Comparison of ENCODE assay signal across 13 cellular contexts in genomic region chr1:113875714-113876113, GRCh38. TPM values are rescaled to one million over a fixed set of nuclear protein-coding genes. Genes with fewer than 3 reads are reported as not detected.
DNase-seq lines count a peak whose midpoint lies in the region; ATAC-seq and TF ChIP-seq lines count a peak whose summit lies in the region.
"Had no signal": no experiment of that assay in that cellular context is flagged by ENCODE, and none has a peak within 500 bp of the region (broad histone marks: within the 10 kb centered on the region; RNA-seq: fewer than 3 reads in every experiment).

No MANE protein-coding gene starts in this region.

- ATAC-seq in GM19025 (IDR thresholded peaks at IDR 0.05; ENCODE audit: low read depth, unreplicated experiment) (peak; percentile 34), HG03175 (IDR thresholded peaks at IDR 0.05; ENCODE audit: unreplicated experiment) (peak; percentile 56)
- ATAC-seq: GM23338, WTC11 had no signal

- CTCF ChIA-PET in CD8-positive, alpha-beta memory T cell (lab: Charles Lee) = interaction anchor here (1.4 to 3.7 kb wide), 3 partner anchors 10 to 29 kb away, joined by 4 to 16 read pairs (median 6); partner anchors contain the start of genes AP4B1 and DCLRE1B

- POLR2A ChIA-PET in CD8-positive, alpha-beta memory T cell (lab: Charles Lee) = interaction anchor here (1.2 to 1.7 kb wide), 2 partner anchors 29 to 55 kb away, joined by 5 to 6 read pairs; partner anchors contain the start of gene AP4B1

- peak overlapping the region; percentile 15 to 62 (median 40) for H3K4me3 Mint-ChIP-seq in CD8-positive, alpha-beta memory T cell
- H3K4me3 Mint-ChIP-seq: CD14-positive monocyte, GM23338, WTC11 had no signal

- H3K27me3 Mint-ChIP-seq in CD8-positive, alpha-beta memory T cell = no peaks in the 10 kb centered on the region

- intact Hi-C loops in colonic mucosa (cut with DNase I) = no loop called here
- intact Hi-C loops in breast epithelium (cut with DNase I; ENCODE audit: low total_unique reads) = no loop called here

- peaks cover 0 to 5% (median 3%) of the 10 kb centered on the region in 3 donors for H3K36me3 Mint-ChIP-seq in CD8-positive, alpha-beta memory T cell
- H3K36me3 Mint-ChIP-seq: WTC11 had no signal

- no peak overlapping the region for H3K9ac ChIP-seq in colonic mucosa (ENCODE audit: low read depth in 2 of 2, low read length in 2 of 2)

- peaks cover 74 to 90% (median 87%) of the 10 kb centered on the region in 3 donors for H3K4me1 Mint-ChIP-seq in CD8-positive, alpha-beta memory T cell

- H3K4me1 ChIP-seq in CD8-positive, alpha-beta memory T cell (ENCODE audit: insufficient read depth, low read length) = peaks cover 58% of the 10 kb centered on the region
- H3K4me1 ChIP-seq in colonic mucosa (no peaks in the 10 kb centered on the region), breast epithelium (no peaks in the 10 kb centered on the region)

- H3K27ac Mint-ChIP-seq in CD8-positive, alpha-beta memory T cell = peak overlapping the region; percentile 43 to 86 (median 81)
- H3K27ac Mint-ChIP-seq: GM23338, WTC11 had no signal

- H3K4me3 ChIP-seq in CD8-positive, alpha-beta memory T cell (ENCODE audit: low read length) = no peak overlapping the region
- H3K4me3 ChIP-seq in colonic mucosa (no peak overlapping the region), breast epithelium (no peak overlapping the region), H7 (ENCODE audit: insufficient read depth, low read depth, low read length) (no peak overlapping the region)
- H3K4me3 ChIP-seq: GM23338 had no signal

- TF ChIP-seq CTCF in colonic mucosa (IDR thresholded peaks at IDR 0.05) (no peak), breast epithelium (IDR thresholded peaks at IDR 0.05) (no peak)

- no peaks in the 10 kb centered on the region for H3K9me3 Mint-ChIP-seq in CD8-positive, alpha-beta memory T cell
- H3K9me3 Mint-ChIP-seq: CD14-positive monocyte, GM23338, WTC11 had no signal

- no peaks in the 10 kb centered on the region for H3K9me3 ChIP-seq in CD8-positive, alpha-beta memory T cell (ENCODE audit: low read length)
- no peaks in the 10 kb centered on the region for H3K9me3 ChIP-seq in colonic mucosa
- H3K9me3 ChIP-seq in breast epithelium = no peaks in the 10 kb centered on the region

- H3K36me3 ChIP-seq in CD8-positive, alpha-beta memory T cell (ENCODE audit: insufficient read depth, low read length) = no peaks in the 10 kb centered on the region
- H3K36me3 ChIP-seq in colonic mucosa (no peaks in the 10 kb centered on the region), breast epithelium (no peaks in the 10 kb centered on the region), H7 (replicated peaks; ENCODE audit: control insufficient read depth, insufficient read depth, low read length) (no peaks in the 10 kb centered on the region)

- H3K27ac ChIP-seq in CD8-positive, alpha-beta memory T cell (ENCODE audit: low read depth, low read length) = no peak overlapping the region
- H3K27ac ChIP-seq in colonic mucosa = peak overlapping the region; percentile 23
- no peak overlapping the region for H3K27ac ChIP-seq in breast epithelium

- H3K27me3 ChIP-seq in CD8-positive, alpha-beta memory T cell (ENCODE audit: insufficient read depth, low read length, poor library complexity, severe bottlenecking) = no peaks in the 10 kb centered on the region
- H3K27me3 ChIP-seq in colonic mucosa (no peaks in the 10 kb centered on the region), breast epithelium (no peaks in the 10 kb centered on the region), H7 (ENCODE audit: control insufficient read depth, insufficient read depth, low read length) (no peaks in the 10 kb centered on the region)

- DNase-seq in CD8-positive, alpha-beta memory T cell = no peak
- no peak for DNase-seq in colonic mucosa
- no peak for DNase-seq in breast epithelium (ENCODE audit: low spot score in 2 of 2)
- DNase-seq in midbrain (lab: John Stamatoyannopoulos, UW) = no peak
- DNase-seq in H7 = no peak
- no peak for DNase-seq in NCI-H748 (lab: John Stamatoyannopoulos, UW; ENCODE audit: unreplicated experiment)
- DNase-seq: NCI-H510A had no signal

- TF ChIP-seq POLR2A in breast epithelium (IDR thresholded peaks at IDR 0.05) = no peak

RNA-seq across cellular contexts. Expression of gene PTPN22, which starts 4.2 kb away (rescaled TPM):
- 10 to 100 TPM; 57.7 to 66.5 TPM for total RNA-seq in CD8-positive, alpha-beta memory T cell
- polyA plus RNA-seq in CD8-positive, alpha-beta memory T cell = 83.2 TPM
- total RNA-seq in colonic mucosa (1 to 10 TPM; 3.7 to 5.9 TPM), breast epithelium (1 to 10 TPM; 3.4 to 7.2 (median 3.6) TPM)
- not detected in 2 replicates for total RNA-seq in H7 (2014; rRNA removed; shearing (Covaris generic))
- total RNA-seq: GM23338, WTC11 had no signal

RNA-seq across cellular contexts. Expression of gene BCL2L15, which starts 11.7 kb away (rescaled TPM):
- 1 to 10 TPM; 1.2 to 1.9 TPM for total RNA-seq in CD8-positive, alpha-beta memory T cell
- not detected for polyA plus RNA-seq in CD8-positive, alpha-beta memory T cell
- 100 to 1,000 TPM; 116 to 191 TPM for total RNA-seq in colonic mucosa
- 1 to 10 TPM in 1 of 3 donors, under 1 TPM in 2; 0.44 to 1.6 (median 0.48) TPM for total RNA-seq in breast epithelium
- total RNA-seq in H7 (2014; rRNA removed; shearing (Covaris generic)) = not detected in 2 replicates
- total RNA-seq: GM23338, M059J had no signal
- polyA plus RNA-seq: CD14-positive monocyte, GM23338 had no signal

RNA-seq across cellular contexts. Expression of gene AP4B1, which starts 28.9 kb away (rescaled TPM):
- 10 to 100 TPM; 33.7 to 36.2 TPM for total RNA-seq in CD8-positive, alpha-beta memory T cell
- 12.1 TPM for polyA plus RNA-seq in CD8-positive, alpha-beta memory T cell
- total RNA-seq in colonic mucosa (10 to 100 TPM; 19.7 to 31.5 TPM), breast epithelium (10 to 100 TPM; 10.8 to 18.1 (median 14.9) TPM)
- 14.9 TPM in 2 replicates for total RNA-seq in H7 (2014; rRNA removed; shearing (Covaris generic))

RNA-seq across cellular contexts. Expression of gene DCLRE1B, which starts 29.4 kb away (rescaled TPM):
- 10 to 100 TPM; 31.2 to 32.1 TPM for total RNA-seq in CD8-positive, alpha-beta memory T cell
- polyA plus RNA-seq in CD8-positive, alpha-beta memory T cell = 5.1 TPM
- total RNA-seq in colonic mucosa (1 to 10 TPM; 5.4 to 9.5 TPM), breast epithelium (1 to 10 TPM; 3.3 to 6.2 (median 3.5) TPM)
- total RNA-seq in H7 (2014; rRNA removed; shearing (Covaris generic)) = 15.1 and 16.6 TPM in 2 replicates

RNA-seq across cellular contexts. Expression of gene HIPK1, which starts 53.4 kb away (rescaled TPM):
- 10 to 100 TPM; 80.9 to 81.2 TPM for total RNA-seq in CD8-positive, alpha-beta memory T cell
- 19.4 TPM for polyA plus RNA-seq in CD8-positive, alpha-beta memory T cell
- total RNA-seq in colonic mucosa (10 to 100 TPM; 61.2 to 91.2 TPM), breast epithelium (10 to 100 TPM; 46.9 to 66.2 (median 57.8) TPM)
- total RNA-seq in H7 (2014; rRNA removed; shearing (Covaris generic)) = 33.4 and 39.1 TPM in 2 replicates

Comparison
In these comparisons a context has a peak if more than half of its experiments do, and no peak if none do; other contexts are left out.
1. RNA of gene PTPN22, which starts 4.2 kb away (total RNA-seq): 57.7 to 66.5 TPM in CD8-positive, alpha-beta memory T cell; 3.7 to 5.9 TPM in colonic mucosa, 3.4 to 7.2 TPM in breast epithelium and not detected in H7; every median in the first group is over 4 times any median in the second.
2. RNA of gene BCL2L15, which starts 11.7 kb away (total RNA-seq): 116 to 191 TPM in colonic mucosa; 1.2 to 1.9 TPM in CD8-positive, alpha-beta memory T cell, 0.44 to 1.6 TPM in breast epithelium and not detected in H7; every median in the first group is over 10 times any median in the second.